In genomic region chr6:139763468-139764214, GRCh38 we compare ENCODE assay signal across 10 cellular contexts.
DNase-seq lines count a peak whose midpoint lies in the region; TF ChIP-seq lines count a peak whose summit lies in the region.
"Had no signal": no experiment of that assay in that cellular context is flagged by ENCODE, and none has a peak within 500 bp of the region (broad histone marks: within the 10 kb centered on the region; RNA-seq: fewer than 3 reads in every experiment).

No MANE protein-coding gene starts in this region.

- H3K4me3 ChIP-seq in ACC112 (ENCODE audit: low read depth, low read length) (no peak overlapping the region), breast epithelium (no peak overlapping the region), neural progenitor cell (no peak overlapping the region), WERI-Rb-1 (ENCODE audit: low read depth, low read length) (no peak overlapping the region)

- H3K4me1 Mint-ChIP-seq in neural progenitor cell = peaks cover 55% of the 10 kb centered on the region
- peaks cover 14% of the 10 kb centered on the region for H3K4me1 Mint-ChIP-seq in activated CD4-positive, alpha-beta memory T cell treated with anti-CD3 and anti-CD28 coated beads, Interleukin-2, amount 10 ng/mL, durations not matched to agents 7 days and 5 days

- no peak overlapping the region for H3K4me2 ChIP-seq in neural progenitor cell

- POLR2A ChIA-PET in activated CD4-positive, alpha-beta memory T cell treated with anti-CD3 and anti-CD28 coated beads, Interleukin-2, amount 10 ng/mL, durations not matched to agents 7 days and 5 days (lab: Charles Lee) = no interaction called here

- H3K27ac Mint-ChIP-seq in neural progenitor cell = peak overlapping the region; percentile 57
- no peak overlapping the region for H3K27ac Mint-ChIP-seq in activated CD4-positive, alpha-beta memory T cell treated with anti-CD3 and anti-CD28 coated beads, Interleukin-2, amount 10 ng/mL, durations not matched to agents 7 days and 5 days

- intact Hi-C loops in breast epithelium (cut with DNase I; ENCODE audit: low total_unique reads) = no loop called here

- H3K27me3 ChIP-seq in ACC112 (ENCODE audit: insufficient read depth, low read length) = no peaks in the 10 kb centered on the region
- H3K27me3 ChIP-seq in breast epithelium = no peaks in the 10 kb centered on the region
- no peaks in the 10 kb centered on the region for H3K27me3 ChIP-seq in neural progenitor cell
- H3K27me3 ChIP-seq in WERI-Rb-1 (ENCODE audit: insufficient read depth, low read depth, severe bottlenecking) = no peaks in the 10 kb centered on the region

- H3K4me1 ChIP-seq in ACC112 (ENCODE audit: control insufficient read depth, insufficient read depth, low read length, unreplicated experiment) = peaks cover 51% of the 10 kb centered on the region
- H3K4me1 ChIP-seq in breast epithelium = no peaks in the 10 kb centered on the region
- H3K4me1 ChIP-seq in neural progenitor cell = peaks cover 18% of the 10 kb centered on the region

- no peak overlapping the region for H3K4me3 Mint-ChIP-seq in neural progenitor cell
- H3K4me3 Mint-ChIP-seq in activated CD4-positive, alpha-beta memory T cell treated with anti-CD3 and anti-CD28 coated beads, Interleukin-2, amount 10 ng/mL, durations not matched to agents 7 days and 5 days = no peak overlapping the region

- H3K36me3 Mint-ChIP-seq in neural progenitor cell = no peaks in the 10 kb centered on the region
- no peaks in the 10 kb centered on the region for H3K36me3 Mint-ChIP-seq in activated CD4-positive, alpha-beta memory T cell treated with anti-CD3 and anti-CD28 coated beads, Interleukin-2, amount 10 ng/mL, durations not matched to agents 7 days and 5 days (ENCODE audit: low read depth)

- H2AFZ ChIP-seq in ACC112 (ENCODE audit: low read length, unreplicated experiment) (no peak overlapping the region), neural progenitor cell (replicated peaks) (no peak overlapping the region)

- no peaks in the 10 kb centered on the region for H3K36me3 ChIP-seq in ACC112 (ENCODE audit: insufficient read depth, low read length)
- no peaks in the 10 kb centered on the region for H3K36me3 ChIP-seq in breast epithelium
- H3K36me3 ChIP-seq in neural progenitor cell = no peaks in the 10 kb centered on the region
- no peaks in the 10 kb centered on the region for H3K36me3 ChIP-seq in WERI-Rb-1

- no peaks in the 10 kb centered on the region for H3K79me2 ChIP-seq in ACC112 (ENCODE audit: control insufficient read depth, insufficient read depth, low read length, unreplicated experiment)
- H3K79me2 ChIP-seq in neural progenitor cell (ENCODE audit: low read depth) = no peaks in the 10 kb centered on the region

- H3K9me3 ChIP-seq in breast epithelium (no peaks in the 10 kb centered on the region), neural progenitor cell (ENCODE audit: low read depth) (no peaks in the 10 kb centered on the region), WERI-Rb-1 (ENCODE audit: severe bottlenecking) (no peaks in the 10 kb centered on the region)

- H3F3A ChIP-seq in neural progenitor cell (ENCODE audit: low read depth) = peaks cover 8% of the 10 kb centered on the region

- no peak for TF ChIP-seq POLR2A in breast epithelium (IDR thresholded peaks at IDR 0.05)

- CTCF ChIA-PET in activated CD4-positive, alpha-beta memory T cell treated with anti-CD3 and anti-CD28 coated beads, Interleukin-2, amount 10 ng/mL, durations not matched to agents 7 days and 5 days (lab: Charles Lee) = interaction anchor here (1.6 kb wide), 1 partner anchor 394 kb away, joined by 4 read pairs; no protein-coding TSS in a partner anchor

- no peak overlapping the region for H3K9ac ChIP-seq in neural progenitor cell

- DNase-seq in NCI-H226 (peak; percentile 74), breast epithelium (ENCODE audit: low spot score in 2 of 2) (no peak), neural progenitor cell (ENCODE audit: low spot score) (no peak), WERI-Rb-1 (no peak), HK-2 (ENCODE audit: unreplicated experiment) (no peak), NCI-H146 treated with DMSO at 0.1 percent for 48 hours (lab: John Stamatoyannopoulos, UW; ENCODE audit: unreplicated experiment) (no peak)
- no peak for DNase-seq in activated CD4-positive, alpha-beta memory T cell treated with anti-CD3 and anti-CD28 coated beads, Interleukin-2, amount 10 ng/mL, durations not matched to agents 7 days and 5 days
- DNase-seq: posterior cingulate gyrus; stimulated activated naive CD4-positive, alpha-beta T cell had no signal

- H4K20me1 ChIP-seq in neural progenitor cell (ENCODE audit: low read depth) = no peaks in the 10 kb centered on the region

- peaks cover 3% of the 10 kb centered on the region for H3K27me3 Mint-ChIP-seq in neural progenitor cell (ENCODE audit: insufficient read depth, low read depth)
- peaks cover 2% of the 10 kb centered on the region for H3K27me3 Mint-ChIP-seq in activated CD4-positive, alpha-beta memory T cell treated with anti-CD3 and anti-CD28 coated beads, Interleukin-2, amount 10 ng/mL, durations not matched to agents 7 days and 5 days

- no peaks in the 10 kb centered on the region for H3K9me3 Mint-ChIP-seq in neural progenitor cell
- H3K9me3 Mint-ChIP-seq in activated CD4-positive, alpha-beta memory T cell treated with anti-CD3 and anti-CD28 coated beads, Interleukin-2, amount 10 ng/mL, durations not matched to agents 7 days and 5 days = no peaks in the 10 kb centered on the region

- peak overlapping the region; percentile 85 for H3K27ac ChIP-seq in ACC112 (ENCODE audit: low read depth, low read length)
- peak overlapping the region; percentile 73 to 82 for H3K27ac ChIP-seq in breast epithelium
- H3K27ac ChIP-seq in neural progenitor cell = no peak overlapping the region
- no peak overlapping the region for H3K27ac ChIP-seq in WERI-Rb-1

- TF ChIP-seq CTCF in breast epithelium (IDR thresholded peaks at IDR 0.05) (no peak), neural progenitor cell (IDR thresholded peaks at IDR 0.05) (no peak), WERI-Rb-1 (IDR thresholded peaks at IDR 0.05; ENCODE audit: low read depth, low read length) (no peak)

Comparison
In these comparisons a context has a peak if more than half of its experiments do, and no peak if none do; other contexts are left out.
1. H3K27ac ChIP-seq: peak in ACC112 (single experiment) and breast epithelium (2 of 2); none in neural progenitor cell (single experiment) and WERI-Rb-1 (single experiment).